In genomic region chr6:3749390-3749978, GRCh38 we compare ENCODE assay signal across 9 cellular contexts. TPM values are rescaled to one million over a fixed set of nuclear protein-coding genes. Genes with fewer than 3 reads are reported as not detected.
DNase-seq lines count a peak whose midpoint lies in the region; ATAC-seq, FAIRE-seq and TF ChIP-seq lines count a peak whose summit lies in the region.
"Had no signal": no experiment of that assay in that cellular context is flagged by ENCODE, and none has a peak within 500 bp of the region (broad histone marks: within the 10 kb centered on the region; RNA-seq: fewer than 3 reads in every experiment).

No MANE protein-coding gene starts in this region.

- TF ChIP-seq CTCF in 22Rv1 (IDR thresholded peaks at IDR 0.05), result no peak

- H3K9me3 Mint-ChIP-seq in dendritic cell treated with granulocyte-macrophage colony-stimulating factor and Interleukin-4, amounts not matched to agents 40 ng/mL and 50 ng/mL, for 4 days, result no peaks in the 10 kb centered on the region

- peaks cover 12 to 40% of the 10 kb centered on the region in 2 donors for H3K4me1 ChIP-seq in muscle layer of duodenum (ENCODE audit: control insufficient read depth in 1 of 2, insufficient read depth in 2 of 2, low read length in 2 of 2)

- H3K27ac ChIP-seq in 22Rv1, result peak overlapping the region; percentile 66
- H3K27ac ChIP-seq in muscle layer of duodenum (ENCODE audit: low read length), result peak overlapping the region; percentile 71
- H3K27ac ChIP-seq: VCaP had no signal

- peaks cover 59% of the 10 kb centered on the region for H3K4me1 Mint-ChIP-seq in dendritic cell treated with granulocyte-macrophage colony-stimulating factor and Interleukin-4, amounts not matched to agents 40 ng/mL and 50 ng/mL, for 4 days (ENCODE audit: low read depth)

- peaks cover 47% of the 10 kb centered on the region for H3K36me3 Mint-ChIP-seq in dendritic cell treated with granulocyte-macrophage colony-stimulating factor and Interleukin-4, amounts not matched to agents 40 ng/mL and 50 ng/mL, for 4 days (ENCODE audit: low read depth)

- no peak for ATAC-seq in HG02610 (IDR thresholded peaks at IDR 0.05; ENCODE audit: unreplicated experiment)
- no peak for ATAC-seq in activated CD4-positive, CD25-positive, alpha-beta regulatory T cell treated with anti-CD3 and anti-CD28 coated beads, Interleukin-2, amount 50 U/mL, for 24 hours
- ATAC-seq in GM18520 (IDR thresholded peaks at IDR 0.05; ENCODE audit: unreplicated experiment), result no peak

- peak overlapping the region; percentile 88 for H3K27ac Mint-ChIP-seq in dendritic cell treated with granulocyte-macrophage colony-stimulating factor and Interleukin-4, amounts not matched to agents 40 ng/mL and 50 ng/mL, for 4 days

- H3K9me3 ChIP-seq in muscle layer of duodenum (ENCODE audit: control insufficient read depth in 1 of 2, low read length in 2 of 2), result no peaks in the 10 kb centered on the region

- peak overlapping the region; percentile 59 to 77 for H3K4me3 ChIP-seq in muscle layer of duodenum (ENCODE audit: low read depth in 1 of 2, low read length in 2 of 2)

- no peak for DNase-seq in GM12891 (ENCODE audit: insufficient read length, low spot score)

- TF ChIP-seq POLR2A in GM12891 (IDR thresholded peaks at IDR 0.05; ENCODE audit: low read depth, low read length), result no peak

- intact Hi-C loops in dendritic cell treated with granulocyte-macrophage colony-stimulating factor and Interleukin-4, amounts not matched to agents 40 ng/mL and 50 ng/mL, for 4 days (cut with micrococcal nuclease), result no loop called here

- peaks cover 30% of the 10 kb centered on the region for H3K27me3 Mint-ChIP-seq in dendritic cell treated with granulocyte-macrophage colony-stimulating factor and Interleukin-4, amounts not matched to agents 40 ng/mL and 50 ng/mL, for 4 days

- H3K27me3 ChIP-seq in muscle layer of duodenum (ENCODE audit: low read depth, low read length), result no peaks in the 10 kb centered on the region

- H3K4me3 Mint-ChIP-seq in dendritic cell treated with granulocyte-macrophage colony-stimulating factor and Interleukin-4, amounts not matched to agents 40 ng/mL and 50 ng/mL, for 4 days, result peak overlapping the region; percentile 82

- FAIRE-seq in GM12891 (lab: Jason Lieb, UNC), result no peak

- peaks cover 5 to 13% of the 10 kb centered on the region in 2 donors for H3K36me3 ChIP-seq in muscle layer of duodenum (ENCODE audit: control insufficient read depth in 1 of 2, insufficient read depth in 2 of 2, low read length in 2 of 2)

- TF ChIP-seq RAD21 in Ishikawa (IDR thresholded peaks at IDR 0.05; ENCODE audit: low read depth), result no peak

- TF ChIP-seq EP300 in Ishikawa (IDR thresholded peaks at IDR 0.05; ENCODE audit: borderline replicate concordance), result no peak

TF ChIP-seq in Ishikawa, 13 proteins besides CTCF, POLR2A, EP300 and RAD21:
- peak; percentile 34; the same call in 1 of the 2 replicates for TF ChIP-seq MAX (IDR thresholded peaks at IDR 0.05)
- no peak for TF ChIP-seq ZBTB7A (IDR thresholded peaks at IDR 0.05; ENCODE audit: low read depth)

TF ChIP-seq in GM12891, 5 proteins besides CTCF, POLR2A, EP300 and RAD21:
- TF ChIP-seq SPI1 (IDR thresholded peaks at IDR 0.05; ENCODE audit: low read depth, low read length), result no peak
- TF ChIP-seq POU2F2 (IDR thresholded peaks at IDR 0.05; ENCODE audit: low read depth, low read length), result no peak
- no peak for TF ChIP-seq POLR2AphosphoS5 (IDR thresholded peaks at IDR 0.05; ENCODE audit: low read depth, low read length)
- no peak for TF ChIP-seq TAF1 (IDR thresholded peaks at IDR 0.05; ENCODE audit: low read depth, low read length)
- TF ChIP-seq PAX5 (IDR thresholded peaks at IDR 0.05; ENCODE audit: insufficient read depth, low read length, severe bottlenecking), result no peak

RNA-seq across cellular contexts. Expression of gene PXDC1, which starts 2.0 kb away (rescaled TPM):
- polyA plus RNA-seq in GM12891 (2012; ENCODE audit: low read depth, missing spikeins), result 0.22 TPM
